Comparison of ENCODE assay signal across 1 cellular context in the genomic region with DNA sequence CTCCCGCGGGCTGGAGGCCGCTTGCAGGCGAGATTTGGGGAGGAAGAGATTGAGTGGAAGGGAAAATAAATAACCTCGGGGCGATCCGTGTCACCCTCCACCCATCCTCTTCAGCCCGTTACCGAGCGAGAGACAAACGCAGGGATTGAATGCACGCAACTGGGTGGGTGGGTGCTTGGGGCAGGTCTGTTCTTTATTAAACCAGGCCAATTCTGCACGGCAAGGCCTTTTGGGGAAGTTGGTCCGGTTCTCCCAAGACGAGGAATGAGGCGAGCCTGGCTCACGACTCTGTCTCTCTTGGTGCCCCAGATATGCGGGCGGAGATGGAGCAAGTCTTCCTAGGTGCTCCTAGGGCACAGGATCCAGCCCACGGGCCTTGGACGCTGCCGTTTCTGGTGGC.
TF ChIP-seq lines count a peak whose summit lies in the region.

No MANE protein-coding gene starts in this region.

TF ChIP-seq in H1, 55 proteins besides CTCF, POLR2A, EP300 and RAD21:
- 0 out of 2 replicates have a peak, but pooled peaks have one; percentile 34 for TF ChIP-seq CBX8 (IDR thresholded peaks at IDR 0.05; ENCODE audit: borderline replicate concordance, low read depth, low read length)
- TF ChIP-seq CBX5 (IDR thresholded peaks at IDR 0.05; ENCODE audit: low read depth, low read length), result no peak
